1 cellular context compared by ENCODE assay signal in genomic region chr14:73884438-73885190, GRCh38.
TF ChIP-seq lines count a peak whose summit lies in the region.

No MANE protein-coding gene starts in this region.

TF ChIP-seq in GM23338, 12 proteins besides CTCF, POLR2A, EP300 and RAD21 (continued from another document):
- no peak for TF ChIP-seq ETS1 (IDR thresholded peaks at IDR 0.05)
- TF ChIP-seq JUNB (IDR thresholded peaks at IDR 0.05; ENCODE audit: unreplicated experiment), result no peak
- no peak for TF ChIP-seq EZH2 (IDR thresholded peaks at IDR 0.05; ENCODE audit: low read depth, unreplicated experiment)
